10 cellular contexts compared by ENCODE assay signal in genomic region chr20:49711331-49711987, GRCh38. TPM values are rescaled to one million over a fixed set of nuclear protein-coding genes. Genes with fewer than 3 reads are reported as not detected.
DNase-seq lines count a peak whose midpoint lies in the region; ATAC-seq, FAIRE-seq and TF ChIP-seq lines count a peak whose summit lies in the region.
"Had no signal": no experiment of that assay in that cellular context is flagged by ENCODE, and none has a peak within 500 bp of the region (broad histone marks: within the 10 kb centered on the region; RNA-seq: fewer than 3 reads in every experiment).

No MANE protein-coding gene starts in this region.

- ATAC-seq in activated T-cell treated with anti-CD3 and anti-CD28 coated beads, Interleukin-2, amount 50 U/mL, for 72 hours (replicated peaks in 1 of 2) = no peak
- ATAC-seq in HepG2 = no peak

- peak overlapping the region; percentile 90 for H3K4me3 ChIP-seq in adipocyte (ENCODE audit: low read length)
- peak overlapping the region in 2 of 3 experiments; percentile 95 to 97; a peak in 3 of 6 replicates for H3K4me3 ChIP-seq in HepG2 (replicated peaks in 1 of 3; ENCODE audit: insufficient read depth in 1 of 3, low read depth in 2 of 3, low read length in 3 of 3)
- peak overlapping the region; percentile 70 to 99 for H3K4me3 ChIP-seq in tibial artery
- no peak overlapping the region for H3K4me3 ChIP-seq in effector memory CD4-positive, alpha-beta T cell (ENCODE audit: insufficient read depth, low read depth, low read length, poor library complexity, severe bottlenecking)

- H3K4me2 ChIP-seq in HepG2 (ENCODE audit: low read depth, low read length) = peak overlapping the region; percentile 75

- H3K36me3 ChIP-seq in adipocyte (ENCODE audit: control insufficient read depth, insufficient read depth, low read length, severe bottlenecking) (no peaks in the 10 kb centered on the region), HepG2 (replicated peaks in 1 of 2; ENCODE audit: control insufficient read depth in 1 of 2, insufficient read depth in 2 of 2, low read length in 2 of 2) (no peaks in the 10 kb centered on the region), tibial artery (no peaks in the 10 kb centered on the region)
- H3K36me3 ChIP-seq in effector memory CD4-positive, alpha-beta T cell (ENCODE audit: control insufficient read depth, insufficient read depth, low read length) = no peaks in the 10 kb centered on the region

- H3K9me3 ChIP-seq in adipocyte (ENCODE audit: control insufficient read depth, low read length) = no peaks in the 10 kb centered on the region
- H3K9me3 ChIP-seq in HepG2 (ENCODE audit: low read length) = no peaks in the 10 kb centered on the region
- no peaks in the 10 kb centered on the region for H3K9me3 ChIP-seq in tibial artery
- no peaks in the 10 kb centered on the region for H3K9me3 ChIP-seq in effector memory CD4-positive, alpha-beta T cell (ENCODE audit: control insufficient read depth, low read length)

- intact Hi-C loops in HepG2 (cut with micrococcal nuclease; ENCODE audit: unreplicated experiment) = loop anchor here (5.0 kb wide), 1 partner anchor 49 kb away; no protein-coding TSS in a partner anchor
- intact Hi-C loops in tibial artery (cut with DNase I; ENCODE audit: low total_unique reads) = loop anchor here (10.0 kb wide), 1 partner anchor 203 kb away; the partner anchor contains the start of gene SPATA2

- no peak overlapping the region for H2AFZ ChIP-seq in HepG2 (ENCODE audit: low read length)

- BruUV-seq in HepG2 (replicated peaks; lab: Mats Ljungman, UMichigan) = TSS peak; percentile 46

- peaks cover 23% of the 10 kb centered on the region for H4K20me1 ChIP-seq in HepG2 (ENCODE audit: insufficient read depth, low read length)

- CTCF ChIA-PET in HepG2 (lab: Yijun Ruan, JAX; ENCODE audit: low intra/inter-chr PET ratio, low total read pairs) = no interaction called here

- POLR2A ChIA-PET in HepG2 (lab: Yijun Ruan, JAX) = interaction anchor here (1.7 to 1.9 kb wide), 3 partner anchors 36 to 120 kb away, joined by 3 to 10 read pairs (median 4); partner anchors contain the start of gene SLC9A8

- WGBS in HepG2 (ENCODE audit: low lambda C conversion rate) = 83% methylated on average over 3 of the region's 3 CpGs

- no peaks in the 10 kb centered on the region for H3K27me3 Mint-ChIP-seq in activated T-cell treated with anti-CD3 and anti-CD28 coated beads, Interleukin-2, amount 50 U/mL, for 72 hours (ENCODE audit: low read depth)

- no peaks in the 10 kb centered on the region for H3K9me3 Mint-ChIP-seq in activated T-cell treated with anti-CD3 and anti-CD28 coated beads, Interleukin-2, amount 50 U/mL, for 72 hours

- no peak for DNase-seq in activated T-cell treated with anti-CD3 and anti-CD28 coated beads, Interleukin-2, amount 50 U/mL, for 72 hours
- DNase-seq in activated T-cell treated with anti-CD3 and anti-CD28 coated beads, Interleukin-2, amount 50 U/mL, for 1 hour = no peak
- DNase-seq in adipocyte (ENCODE audit: low read depth) (no peak), HepG2 (ENCODE audit: low spot score) (no peak), tibial artery (no peak), cerebellar cortex (ENCODE audit: low spot score) (no peak)
- DNase-seq in central memory CD4-positive, alpha-beta T cell = no peak
- DNase-seq in effector memory CD4-positive, alpha-beta T cell = no peak
- DNase-seq: HCEC 1CT, NCI-H226 had no signal

- FAIRE-seq in HepG2 (lab: Jason Lieb, UNC) = no peak

- TF ChIP-seq RAD21 in HepG2 (CRISPR knock-in tag; IDR thresholded peaks at IDR 0.05) = no peak

- peaks cover 0 to 1% of the 10 kb centered on the region in 2 donors for H3K36me3 Mint-ChIP-seq in activated T-cell treated with anti-CD3 and anti-CD28 coated beads, Interleukin-2, amount 50 U/mL, for 72 hours (ENCODE audit: insufficient read depth in 2 of 2)

- TF ChIP-seq POLR2A in HepG2 (IDR thresholded peaks at IDR 0.05; ENCODE audit: insufficient read depth in 1 of 2, low read depth in 2 of 2, low read length in 2 of 2) = no peak

- TF ChIP-seq CTCF in HepG2 (CRISPR knock-in tag; IDR thresholded peaks at IDR 0.05) (no peak), tibial artery (IDR thresholded peaks at IDR 0.05) (no peak)

- no peak overlapping the region for H3K27ac ChIP-seq in HepG2 (ENCODE audit: extremely low read length, insufficient read depth, low read length)
- peak overlapping the region; percentile 88 to 97 for H3K27ac ChIP-seq in tibial artery
- no peak overlapping the region for H3K27ac ChIP-seq in effector memory CD4-positive, alpha-beta T cell (ENCODE audit: insufficient read depth, low read length, poor library complexity, severe bottlenecking)

- in situ Hi-C loops in HepG2 (cut with HindIII; ENCODE audit: extremely low pct_ligation_motif_present, low pct_unique_long_range_greater_than_20kb) = no loop called here

- H3K79me2 ChIP-seq in HepG2 (ENCODE audit: insufficient read depth, low read length) = peaks cover 67% of the 10 kb centered on the region

- TF ChIP-seq EP300 in HepG2 (IDR thresholded peaks at IDR 0.05; ENCODE audit: low read depth in 2 of 2, low read length in 2 of 2) = no peak
- TF ChIP-seq EP300 in HepG2 (CRISPR knock-in tag; IDR thresholded peaks at IDR 0.05; ENCODE audit: borderline replicate concordance) = no peak

- H3K27me3 ChIP-seq in adipocyte (replicated peaks; ENCODE audit: control insufficient read depth, insufficient read depth, low read length) = no peaks in the 10 kb centered on the region
- no peaks in the 10 kb centered on the region; a peak in 1 of 5 replicates for H3K27me3 ChIP-seq in HepG2 (ENCODE audit: control insufficient read depth in 1 of 2, insufficient read depth in 2 of 2, low read length in 2 of 2)
- H3K27me3 ChIP-seq in tibial artery = no peaks in the 10 kb centered on the region
- H3K27me3 ChIP-seq in effector memory CD4-positive, alpha-beta T cell (replicated peaks; ENCODE audit: control insufficient read depth, insufficient read depth, low read length, poor library complexity, severe bottlenecking) = no peaks in the 10 kb centered on the region

- H3K4me1 ChIP-seq in adipocyte (ENCODE audit: control insufficient read depth, insufficient read depth, low read length) (peaks cover 40% of the 10 kb centered on the region), HepG2 (ENCODE audit: insufficient read depth, low read length) (peaks cover 75% of the 10 kb centered on the region), tibial artery (peaks cover 0 to 59% (median 32%) of the 10 kb centered on the region in 4 donors)
- H3K4me1 ChIP-seq in effector memory CD4-positive, alpha-beta T cell (ENCODE audit: control insufficient read depth, insufficient read depth, low read length, poor library complexity, severe bottlenecking) = peaks cover 13% of the 10 kb centered on the region

- H3K27ac Mint-ChIP-seq in activated T-cell treated with anti-CD3 and anti-CD28 coated beads, Interleukin-2, amount 50 U/mL, for 72 hours = peak overlapping the region; percentile 30

- H3K4me1 Mint-ChIP-seq in activated T-cell treated with anti-CD3 and anti-CD28 coated beads, Interleukin-2, amount 50 U/mL, for 72 hours (ENCODE audit: low read depth) = peaks cover 54% of the 10 kb centered on the region

- H3K4me3 Mint-ChIP-seq in activated T-cell treated with anti-CD3 and anti-CD28 coated beads, Interleukin-2, amount 50 U/mL, for 72 hours = peak overlapping the region; percentile 84 to 86

- H3K9ac ChIP-seq in adipocyte (ENCODE audit: low read length) (peak overlapping the region; percentile 95), HepG2 (ENCODE audit: insufficient read depth, low read depth, low read length) (no peak overlapping the region)

TF ChIP-seq in HepG2, 621 proteins besides CTCF, POLR2A, EP300 and RAD21 (continues in another document):
- TF ChIP-seq ATF1 (CRISPR knock-in tag; IDR thresholded peaks at IDR 0.05) = peak; percentile 12; the same call in 1 of the 2 replicates
- peak; percentile 26 for TF ChIP-seq HNRNPK (IDR thresholded peaks at IDR 0.05; ENCODE audit: low read depth, low read length, poor library complexity, severe bottlenecking)
- TF ChIP-seq, protein P1, sequence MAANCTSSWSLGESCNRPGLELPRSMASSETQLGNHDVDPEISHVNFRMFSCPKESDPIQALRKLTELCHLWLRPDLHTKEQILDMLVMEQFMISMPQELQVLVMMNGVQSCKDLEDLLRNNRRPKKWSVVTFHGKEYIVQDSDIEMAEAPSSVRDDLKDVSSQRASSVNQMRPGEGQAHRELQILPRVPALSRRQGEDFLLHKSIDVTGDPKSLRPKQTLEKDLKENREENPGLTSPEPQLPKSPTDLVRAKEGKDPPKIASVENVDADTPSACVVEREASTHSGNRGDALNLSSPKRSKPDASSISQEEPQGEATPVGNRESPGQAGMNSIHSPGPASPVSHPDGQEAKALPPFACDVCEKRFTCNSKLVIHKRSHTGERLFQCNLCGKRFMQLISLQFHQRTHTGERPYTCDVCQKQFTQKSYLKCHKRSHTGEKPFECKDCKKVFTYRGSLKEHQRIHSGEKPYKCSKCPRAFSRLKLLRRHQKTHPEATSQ (CRISPR knock-in tag; IDR thresholded peaks at IDR 0.05; ENCODE audit: borderline replicate concordance) = 0 out of 2 replicates have a peak, but pooled peaks have one; percentile 23
- TF ChIP-seq FOXK2 (IDR thresholded peaks at IDR 0.05) = no peak

RNA-seq across cellular contexts. Expression of gene B4GALT5, which starts 2.2 kb away (rescaled TPM):
- total RNA-seq in activated T-cell treated with anti-CD3 and anti-CD28 coated beads, Interleukin-2, amount 50 U/mL, for 72 hours = 10 to 100 TPM; 14.8 to 27.3 TPM
- 26.7 and 30.9 TPM in 2 replicates for total RNA-seq in HepG2 (2016; rRNA removed; fragmentation: Illumina TruSeq; extraction: Trizol)
- 8.0 and 8.5 TPM in 2 replicates for total RNA-seq in HepG2 (2016; cell fraction: cytosol; rRNA removed; fragmentation: Illumina TruSeq; extraction: Trizol; ENCODE audit: low read depth)
- 22.9 and 29.9 TPM in 2 replicates for total RNA-seq in HepG2 (2016; cell fraction: insoluble cytoplasmic fraction; rRNA removed; fragmentation: Illumina TruSeq; extraction: Trizol)
- total RNA-seq in HepG2 (2016; cell fraction: membrane; rRNA removed; fragmentation: Illumina TruSeq; extraction: Trizol) = 33.9 and 36.1 TPM in 2 replicates
- total RNA-seq in HepG2 (2016; cell fraction: nucleus; rRNA removed; fragmentation: Illumina TruSeq; extraction: Trizol) = 27.2 and 29.5 TPM in 2 replicates
- 27.3 and 29.3 TPM in 2 replicates for polyA plus RNA-seq in HepG2 (2011; rRNA removed)
- 18.3 and 27.5 TPM in 2 replicates for polyA plus RNA-seq in HepG2 (2011; cell fraction: cytosol; rRNA removed)
- polyA plus RNA-seq in HepG2 (2011; cell fraction: nucleus; rRNA removed) = 11.9 and 15.8 TPM in 2 replicates
- 18.1 and 19.7 TPM in 2 replicates for polyA plus RNA-seq in HepG2 (2012)
- polyA plus RNA-seq in HepG2 (2016; cell fraction: cytosol; fragmentation: Illumina TruSeq; extraction: Trizol; ENCODE audit: low read depth) = 5.4 and 5.7 TPM in 2 replicates
- 22.6 and 24.2 TPM in 2 replicates for polyA plus RNA-seq in HepG2 (2016; cell fraction: insoluble cytoplasmic fraction; fragmentation: Illumina TruSeq; extraction: Trizol; ENCODE audit: low read depth)
- 22.9 and 23.5 TPM in 2 replicates for polyA plus RNA-seq in HepG2 (2016; cell fraction: membrane; fragmentation: Illumina TruSeq; extraction: Trizol; ENCODE audit: low read depth)
- 42.1 and 46.2 TPM in 2 replicates for polyA plus RNA-seq in HepG2 (2016; cell fraction: nucleus; fragmentation: Illumina TruSeq; extraction: Trizol; ENCODE audit: insufficient read depth, low read depth)
- polyA minus RNA-seq in HepG2 (2011; rRNA and poly(A)+ RNA removed; ENCODE audit: low replicate concordance) = 38.2 and 60.8 TPM in 2 replicates
- polyA minus RNA-seq in HepG2 (2011; cell fraction: cytosol; rRNA and poly(A)+ RNA removed) = 22.1 and 24.1 TPM in 2 replicates
- 13.5 and 18.5 TPM in 2 replicates for polyA minus RNA-seq in HepG2 (2011; cell fraction: nucleus; rRNA and poly(A)+ RNA removed)

Comparison
In these comparisons a context has a peak if more than half of its experiments do, and no peak if none do; other contexts are left out.
1. H3K27ac ChIP-seq: peak in tibial artery (2 of 2); none in HepG2 (single experiment) and effector memory CD4-positive, alpha-beta T cell (single experiment).